Comparison of ENCODE assay signal across 27 cellular contexts in genomic region chrX:117835034-117835433, GRCh38.
"Had no signal": no experiment of that assay in that cellular context is flagged by ENCODE, and none has a peak within 500 bp of the region (broad histone marks: within the 10 kb centered on the region; RNA-seq: fewer than 3 reads in every experiment).

No MANE protein-coding gene starts in this region.

- H3K27ac Mint-ChIP-seq: activated naive CD4-positive, alpha-beta T cell treated with anti-CD3 and anti-CD28 coated beads, Interleukin-2, amount 10 ng/mL, durations not matched to agents 7 days and 5 days; activated naive CD8-positive, alpha-beta T cell treated with anti-CD3 and anti-CD28 coated beads, Interleukin-2, amount 50 U/mL, for 24 hours; immature natural killer cell; nephron progenitor cell; stimulated activated naive B cell treated with anti-CD40 and anti-IgM and Interleukin-4, amounts not matched to agents 10 μg/mL and 1 μg/mL and 100 μg/mL, for 72 hours had no signal

- H3K4me1 ChIP-seq: colonic mucosa, gastrocnemius medialis, thyroid gland, uterus had no signal

- H3K4me1 Mint-ChIP-seq: activated naive CD4-positive, alpha-beta T cell treated with anti-CD3 and anti-CD28 coated beads, Interleukin-2, amount 10 ng/mL, durations not matched to agents 7 days and 5 days; activated naive CD8-positive, alpha-beta T cell treated with anti-CD3 and anti-CD28 coated beads, Interleukin-2, amount 50 U/mL, for 24 hours; central memory CD8-positive, alpha-beta T cell; immature natural killer cell had no signal

- H3K4me3 ChIP-seq: colonic mucosa, gastrocnemius medialis, lung, thyroid gland, uterus had no signal

- ATAC-seq: activated naive CD8-positive, alpha-beta T cell treated with anti-CD3 and anti-CD28 coated beads, Interleukin-2, amount 50 U/mL, for 24 hours; gastrocnemius medialis; left cardiac atrium; stimulated activated naive B cell treated with anti-CD40 and anti-IgM and Interleukin-4, amounts not matched to agents 10 μg/mL and 1 μg/mL and 100 μg/mL, for 72 hours had no signal

- H3K9me3 Mint-ChIP-seq: activated naive CD8-positive, alpha-beta T cell treated with anti-CD3 and anti-CD28 coated beads, Interleukin-2, amount 50 U/mL, for 24 hours; central memory CD8-positive, alpha-beta T cell had no signal

- H3K36me3 ChIP-seq: brain microvascular endothelial cell, colonic mucosa, gastrocnemius medialis, thyroid gland, uterus had no signal

- DNase-seq: activated CD4-positive, alpha-beta T cell treated with anti-CD3 and anti-CD28 coated beads for 1 hour; activated CD8-positive, alpha-beta memory T cell treated with anti-CD3 and anti-CD28 coated beads for 24 hours; activated CD8-positive, alpha-beta memory T cell treated with anti-CD3 and anti-CD28 coated beads, Interleukin-2, amount 50 U/mL, for 48 hours; activated effector memory CD4-positive, alpha-beta T cell treated with Interleukin-2 at 50 U/mL for 16 hours; activated naive CD4-positive, alpha-beta T cell treated with anti-CD3 and anti-CD28 coated beads, Interleukin-2, amount 10 ng/mL, durations not matched to agents 7 days and 5 days; activated naive CD8-positive, alpha-beta T cell treated with anti-CD3 and anti-CD28 coated beads, Interleukin-2, amount 50 U/mL, for 24 hours; activated T-cell treated with anti-CD3 and anti-CD28 coated beads, Interleukin-2, amount 50 U/mL, for 48 hours; anterior cingulate cortex; brain microvascular endothelial cell; colonic mucosa; erythroblast; gastrocnemius medialis; head of caudate nucleus; immature natural killer cell; left cardiac atrium; midbrain; nephron progenitor cell; occipital lobe; posterior cingulate gyrus; retina; stimulated activated naive B cell treated with anti-CD40 and anti-IgM and Interleukin-4, amounts not matched to agents 10 μg/mL and 1 μg/mL and 100 μg/mL, for 72 hours; T-helper 2 cell; thyroid gland; uterus had no signal

- H3K9me3 ChIP-seq: colonic mucosa, gastrocnemius medialis, thyroid gland, uterus had no signal

- H3K4me3 Mint-ChIP-seq: activated naive CD4-positive, alpha-beta T cell treated with anti-CD3 and anti-CD28 coated beads, Interleukin-2, amount 10 ng/mL, durations not matched to agents 7 days and 5 days; activated naive CD8-positive, alpha-beta T cell treated with anti-CD3 and anti-CD28 coated beads, Interleukin-2, amount 50 U/mL, for 24 hours; central memory CD8-positive, alpha-beta T cell; immature natural killer cell; nephron progenitor cell; stimulated activated naive B cell treated with anti-CD40 and anti-IgM and Interleukin-4, amounts not matched to agents 10 μg/mL and 1 μg/mL and 100 μg/mL, for 72 hours had no signal

- H3K27ac ChIP-seq: brain microvascular endothelial cell, colonic mucosa, gastrocnemius medialis, thyroid gland, uterus, VCaP had no signal

- H3K27me3 ChIP-seq: brain microvascular endothelial cell, colonic mucosa, gastrocnemius medialis, thyroid gland, uterus had no signal

- H3K36me3 Mint-ChIP-seq: activated naive CD4-positive, alpha-beta T cell treated with anti-CD3 and anti-CD28 coated beads, Interleukin-2, amount 10 ng/mL, durations not matched to agents 7 days and 5 days; immature natural killer cell; stimulated activated naive B cell treated with anti-CD40 and anti-IgM and Interleukin-4, amounts not matched to agents 10 μg/mL and 1 μg/mL and 100 μg/mL, for 72 hours had no signal

- H3K27me3 Mint-ChIP-seq: activated naive CD4-positive, alpha-beta T cell treated with anti-CD3 and anti-CD28 coated beads, Interleukin-2, amount 10 ng/mL, durations not matched to agents 7 days and 5 days; activated naive CD8-positive, alpha-beta T cell treated with anti-CD3 and anti-CD28 coated beads, Interleukin-2, amount 50 U/mL, for 24 hours; central memory CD8-positive, alpha-beta T cell; stimulated activated naive B cell treated with anti-CD40 and anti-IgM and Interleukin-4, amounts not matched to agents 10 μg/mL and 1 μg/mL and 100 μg/mL, for 72 hours had no signal
